1 cellular context compared by ENCODE assay signal in the genomic region with DNA sequence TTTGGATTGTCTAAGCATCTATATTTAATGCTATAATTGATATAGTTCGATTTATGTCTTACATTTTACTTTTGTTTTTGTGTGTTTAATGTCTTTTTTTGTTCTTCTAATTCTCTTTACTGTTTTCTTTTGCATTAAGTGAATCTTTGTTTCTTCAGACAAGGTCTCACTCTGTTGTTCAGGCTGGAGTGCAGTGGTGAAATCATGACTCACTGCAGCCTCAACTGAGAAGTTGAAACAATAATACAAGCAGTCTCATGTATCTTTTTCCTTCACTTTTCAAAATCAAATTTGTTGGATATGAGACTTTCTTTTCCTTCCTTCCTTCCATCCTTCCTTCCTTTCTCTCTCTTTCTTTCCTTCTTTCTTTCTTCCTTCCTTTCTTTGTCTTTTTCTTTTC.
TF ChIP-seq lines count a peak whose summit lies in the region.

No MANE protein-coding gene starts in this region.

TF ChIP-seq in H1, 55 proteins besides CTCF, POLR2A, EP300 and RAD21 (continued from another document):
- TF ChIP-seq, protein P1, sequence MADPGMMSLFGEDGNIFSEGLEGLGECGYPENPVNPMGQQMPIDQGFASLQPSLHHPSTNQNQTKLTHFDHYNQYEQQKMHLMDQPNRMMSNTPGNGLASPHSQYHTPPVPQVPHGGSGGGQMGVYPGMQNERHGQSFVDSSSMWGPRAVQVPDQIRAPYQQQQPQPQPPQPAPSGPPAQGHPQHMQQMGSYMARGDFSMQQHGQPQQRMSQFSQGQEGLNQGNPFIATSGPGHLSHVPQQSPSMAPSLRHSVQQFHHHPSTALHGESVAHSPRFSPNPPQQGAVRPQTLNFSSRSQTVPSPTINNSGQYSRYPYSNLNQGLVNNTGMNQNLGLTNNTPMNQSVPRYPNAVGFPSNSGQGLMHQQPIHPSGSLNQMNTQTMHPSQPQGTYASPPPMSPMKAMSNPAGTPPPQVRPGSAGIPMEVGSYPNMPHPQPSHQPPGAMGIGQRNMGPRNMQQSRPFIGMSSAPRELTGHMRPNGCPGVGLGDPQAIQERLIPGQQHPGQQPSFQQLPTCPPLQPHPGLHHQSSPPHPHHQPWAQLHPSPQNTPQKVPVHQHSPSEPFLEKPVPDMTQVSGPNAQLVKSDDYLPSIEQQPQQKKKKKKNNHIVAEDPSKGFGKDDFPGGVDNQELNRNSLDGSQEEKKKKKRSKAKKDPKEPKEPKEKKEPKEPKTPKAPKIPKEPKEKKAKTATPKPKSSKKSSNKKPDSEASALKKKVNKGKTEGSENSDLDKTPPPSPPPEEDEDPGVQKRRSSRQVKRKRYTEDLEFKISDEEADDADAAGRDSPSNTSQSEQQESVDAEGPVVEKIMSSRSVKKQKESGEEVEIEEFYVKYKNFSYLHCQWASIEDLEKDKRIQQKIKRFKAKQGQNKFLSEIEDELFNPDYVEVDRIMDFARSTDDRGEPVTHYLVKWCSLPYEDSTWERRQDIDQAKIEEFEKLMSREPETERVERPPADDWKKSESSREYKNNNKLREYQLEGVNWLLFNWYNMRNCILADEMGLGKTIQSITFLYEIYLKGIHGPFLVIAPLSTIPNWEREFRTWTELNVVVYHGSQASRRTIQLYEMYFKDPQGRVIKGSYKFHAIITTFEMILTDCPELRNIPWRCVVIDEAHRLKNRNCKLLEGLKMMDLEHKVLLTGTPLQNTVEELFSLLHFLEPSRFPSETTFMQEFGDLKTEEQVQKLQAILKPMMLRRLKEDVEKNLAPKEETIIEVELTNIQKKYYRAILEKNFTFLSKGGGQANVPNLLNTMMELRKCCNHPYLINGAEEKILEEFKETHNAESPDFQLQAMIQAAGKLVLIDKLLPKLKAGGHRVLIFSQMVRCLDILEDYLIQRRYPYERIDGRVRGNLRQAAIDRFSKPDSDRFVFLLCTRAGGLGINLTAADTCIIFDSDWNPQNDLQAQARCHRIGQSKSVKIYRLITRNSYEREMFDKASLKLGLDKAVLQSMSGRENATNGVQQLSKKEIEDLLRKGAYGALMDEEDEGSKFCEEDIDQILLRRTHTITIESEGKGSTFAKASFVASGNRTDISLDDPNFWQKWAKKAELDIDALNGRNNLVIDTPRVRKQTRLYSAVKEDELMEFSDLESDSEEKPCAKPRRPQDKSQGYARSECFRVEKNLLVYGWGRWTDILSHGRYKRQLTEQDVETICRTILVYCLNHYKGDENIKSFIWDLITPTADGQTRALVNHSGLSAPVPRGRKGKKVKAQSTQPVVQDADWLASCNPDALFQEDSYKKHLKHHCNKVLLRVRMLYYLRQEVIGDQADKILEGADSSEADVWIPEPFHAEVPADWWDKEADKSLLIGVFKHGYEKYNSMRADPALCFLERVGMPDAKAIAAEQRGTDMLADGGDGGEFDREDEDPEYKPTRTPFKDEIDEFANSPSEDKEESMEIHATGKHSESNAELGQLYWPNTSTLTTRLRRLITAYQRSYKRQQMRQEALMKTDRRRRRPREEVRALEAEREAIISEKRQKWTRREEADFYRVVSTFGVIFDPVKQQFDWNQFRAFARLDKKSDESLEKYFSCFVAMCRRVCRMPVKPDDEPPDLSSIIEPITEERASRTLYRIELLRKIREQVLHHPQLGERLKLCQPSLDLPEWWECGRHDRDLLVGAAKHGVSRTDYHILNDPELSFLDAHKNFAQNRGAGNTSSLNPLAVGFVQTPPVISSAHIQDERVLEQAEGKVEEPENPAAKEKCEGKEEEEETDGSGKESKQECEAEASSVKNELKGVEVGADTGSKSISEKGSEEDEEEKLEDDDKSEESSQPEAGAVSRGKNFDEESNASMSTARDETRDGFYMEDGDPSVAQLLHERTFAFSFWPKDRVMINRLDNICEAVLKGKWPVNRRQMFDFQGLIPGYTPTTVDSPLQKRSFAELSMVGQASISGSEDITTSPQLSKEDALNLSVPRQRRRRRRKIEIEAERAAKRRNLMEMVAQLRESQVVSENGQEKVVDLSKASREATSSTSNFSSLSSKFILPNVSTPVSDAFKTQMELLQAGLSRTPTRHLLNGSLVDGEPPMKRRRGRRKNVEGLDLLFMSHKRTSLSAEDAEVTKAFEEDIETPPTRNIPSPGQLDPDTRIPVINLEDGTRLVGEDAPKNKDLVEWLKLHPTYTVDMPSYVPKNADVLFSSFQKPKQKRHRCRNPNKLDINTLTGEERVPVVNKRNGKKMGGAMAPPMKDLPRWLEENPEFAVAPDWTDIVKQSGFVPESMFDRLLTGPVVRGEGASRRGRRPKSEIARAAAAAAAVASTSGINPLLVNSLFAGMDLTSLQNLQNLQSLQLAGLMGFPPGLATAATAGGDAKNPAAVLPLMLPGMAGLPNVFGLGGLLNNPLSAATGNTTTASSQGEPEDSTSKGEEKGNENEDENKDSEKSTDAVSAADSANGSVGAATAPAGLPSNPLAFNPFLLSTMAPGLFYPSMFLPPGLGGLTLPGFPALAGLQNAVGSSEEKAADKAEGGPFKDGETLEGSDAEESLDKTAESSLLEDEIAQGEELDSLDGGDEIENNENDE (IDR thresholded peaks at IDR 0.05; ENCODE audit: insufficient replicate concordance, low read length), result no peak
- TF ChIP-seq JUN (IDR thresholded peaks at IDR 0.05; ENCODE audit: low read depth, low read length), result no peak
- TF ChIP-seq RXRA (IDR thresholded peaks at IDR 0.05; ENCODE audit: insufficient read depth, low read depth, low read length), result no peak
- TF ChIP-seq NANOG (IDR thresholded peaks at IDR 0.05; ENCODE audit: insufficient read depth, low read depth, low read length, poor library complexity, severe bottlenecking), result no peak
- TF ChIP-seq ASH2L (IDR thresholded peaks at IDR 0.05; ENCODE audit: low read length), result no peak
- TF ChIP-seq KDM4A (IDR thresholded peaks at IDR 0.05; ENCODE audit: low read depth, low read length, severe bottlenecking), result no peak
- no peak for TF ChIP-seq RBBP5 (IDR thresholded peaks at IDR 0.05; ENCODE audit: borderline replicate concordance, low read depth, low read length)
- TF ChIP-seq PHF8 (conservative IDR thresholded peaks at IDR 0.05; ENCODE audit: low read depth, low read length), result no peak
- TF ChIP-seq SIRT6 (IDR thresholded peaks at IDR 0.05; ENCODE audit: low read length), result no peak
- TF ChIP-seq HDAC2 (IDR thresholded peaks at IDR 0.05; ENCODE audit: borderline replicate concordance in 1 of 2, low read depth in 2 of 2, low read length in 2 of 2), result no peak
- no peak for TF ChIP-seq TEAD4 (IDR thresholded peaks at IDR 0.05; ENCODE audit: low read depth, low read length)
- no peak for TF ChIP-seq RNF2 (IDR thresholded peaks at IDR 0.05; ENCODE audit: borderline replicate concordance, low read depth, low read length, missing control alignments, poor library complexity, severe bottlenecking)
- no peak for TF ChIP-seq BACH1 (IDR thresholded peaks at IDR 0.05; ENCODE audit: low read length)
- no peak for TF ChIP-seq FOSL1 (IDR thresholded peaks at IDR 0.05; ENCODE audit: insufficient read depth, low read depth, low read length)
